Comparison of ENCODE assay signal across 26 cellular contexts in the genomic region with DNA sequence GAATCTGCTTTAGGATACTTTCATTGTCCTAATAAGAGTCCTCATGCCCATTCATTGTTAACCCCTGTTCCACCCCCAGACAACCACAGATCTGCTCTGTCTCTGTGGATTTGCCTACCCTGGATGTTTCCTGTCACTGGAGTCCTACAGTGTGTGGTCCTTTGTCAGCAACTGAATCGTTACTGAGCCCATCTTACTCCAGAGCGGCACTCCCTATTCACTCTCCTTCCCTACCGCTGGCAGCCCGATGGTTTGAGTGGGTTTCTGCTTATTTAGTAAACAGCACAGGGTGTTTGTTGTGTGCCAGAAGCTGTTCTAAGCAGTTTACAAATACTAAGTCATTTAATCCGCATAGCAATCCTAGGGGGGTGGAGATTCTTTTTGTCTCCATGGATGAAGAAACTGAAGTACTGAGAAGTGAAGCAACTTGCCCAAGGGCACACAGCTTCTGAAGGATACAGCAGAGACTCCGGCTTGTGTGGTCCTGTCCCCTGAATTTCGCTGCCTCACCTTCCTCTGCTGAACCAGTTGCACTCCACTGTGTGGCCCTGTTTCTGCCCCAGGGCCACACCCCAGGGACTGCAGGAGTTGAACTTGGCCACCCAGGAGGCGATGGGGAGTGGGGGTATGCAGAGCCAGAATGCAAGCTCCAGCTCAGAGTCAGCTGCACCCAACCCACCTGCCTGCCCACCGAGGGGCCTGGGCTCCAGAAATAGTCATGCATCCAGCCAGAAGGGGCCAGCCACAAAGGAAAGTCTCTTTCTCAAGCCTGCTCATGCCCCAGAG. TPM values are rescaled to one million over a fixed set of nuclear protein-coding genes. Genes with fewer than 3 reads are reported as not detected.
DNase-seq lines count a peak whose midpoint lies in the region; ATAC-seq, FAIRE-seq and TF ChIP-seq lines count a peak whose summit lies in the region.
"Had no signal": no experiment of that assay in that cellular context is flagged by ENCODE, and none has a peak within 500 bp of the region (broad histone marks: within the 10 kb centered on the region; RNA-seq: fewer than 3 reads in every experiment).

No MANE protein-coding gene starts in this region.

- intact Hi-C loops in natural killer cell (cut with micrococcal nuclease) = no loop called here
- intact Hi-C loops in kidney (cut with DNase I) = no loop called here
- intact Hi-C loops in gastrocnemius medialis (cut with DNase I; ENCODE audit: low total_unique reads) = no loop called here

- peaks cover 5 to 10% of the 10 kb centered on the region in 2 donors for H3K27me3 Mint-ChIP-seq in natural killer cell treated with Interleukin-12 subunit alpha and Interleukin-12 subunit beta and Interleukin-15 and Interleukin-18, amount 100 ng/mL, for 72 hours
- peaks cover 2 to 9% of the 10 kb centered on the region in 2 donors for H3K27me3 Mint-ChIP-seq in natural killer cell (ENCODE audit: low read depth in 2 of 2)
- H3K27me3 Mint-ChIP-seq in chondrocyte (ENCODE audit: low read depth) = peaks cover 24% of the 10 kb centered on the region

- no peak for TF ChIP-seq CTCF in natural killer cell (IDR thresholded peaks at IDR 0.05)
- no peak for TF ChIP-seq CTCF in chondrocyte (IDR thresholded peaks at IDR 0.05)
- no peak for TF ChIP-seq CTCF in kidney (IDR thresholded peaks at IDR 0.05; ENCODE audit: borderline replicate concordance, extremely low read depth, insufficient read depth)
- TF ChIP-seq CTCF in gastrocnemius medialis (IDR thresholded peaks at IDR 0.05 in 4 of 5, conservative IDR thresholded peaks at IDR 0.05 in 1 of 5) = no peak

- no peak for TF ChIP-seq POLR2A in gastrocnemius medialis (IDR thresholded peaks at IDR 0.05)

- H3K4me1 ChIP-seq in kidney (ENCODE audit: control insufficient read depth in 1 of 2, insufficient read depth in 1 of 2, low read depth in 1 of 2, low read length in 2 of 2) (no peaks in the 10 kb centered on the region), gastrocnemius medialis (no peaks in the 10 kb centered on the region)

- no peaks in the 10 kb centered on the region for H3K27me3 ChIP-seq in gastrocnemius medialis

- no peaks in the 10 kb centered on the region for H3K36me3 Mint-ChIP-seq in natural killer cell treated with Interleukin-12 subunit alpha and Interleukin-12 subunit beta and Interleukin-15 and Interleukin-18, amount 100 ng/mL, for 72 hours
- H3K36me3 Mint-ChIP-seq in natural killer cell (no peaks in the 10 kb centered on the region), chondrocyte (ENCODE audit: low read depth) (no peaks in the 10 kb centered on the region)
- H3K36me3 Mint-ChIP-seq: CD8-positive, alpha-beta T cell had no signal

- ATAC-seq in natural killer cell treated with Interleukin-12 subunit alpha and Interleukin-12 subunit beta and Interleukin-15 and Interleukin-18, amount 100 ng/mL, for 72 hours = no peak
- ATAC-seq in natural killer cell = no peak
- ATAC-seq in gastrocnemius medialis = no peak
- no peak for ATAC-seq in HG03571 (IDR thresholded peaks at IDR 0.05; ENCODE audit: unreplicated experiment)
- ATAC-seq: A549; CD8-positive, alpha-beta T cell had no signal

- in situ Hi-C loops in gastrocnemius medialis (cut with MboI; ENCODE audit: low sequenced_read_pairs in 4 of 4) = no loop called here

- H3K4me1 Mint-ChIP-seq in natural killer cell treated with Interleukin-12 subunit alpha and Interleukin-12 subunit beta and Interleukin-15 and Interleukin-18, amount 100 ng/mL, for 72 hours (ENCODE audit: low read depth in 2 of 2) = no peaks in the 10 kb centered on the region
- H3K4me1 Mint-ChIP-seq in natural killer cell = no peaks in the 10 kb centered on the region
- H3K4me1 Mint-ChIP-seq in chondrocyte (ENCODE audit: low read depth) = peaks cover 13% of the 10 kb centered on the region

- no peaks in the 10 kb centered on the region for H3K36me3 ChIP-seq in kidney (ENCODE audit: control insufficient read depth in 1 of 2, insufficient read depth in 2 of 2, low read length in 2 of 2)
- no peaks in the 10 kb centered on the region for H3K36me3 ChIP-seq in gastrocnemius medialis

- DNase-seq in natural killer cell treated with Interleukin-12 subunit alpha and Interleukin-12 subunit beta and Interleukin-15 and Interleukin-18, amount 100 ng/mL, for 72 hours (ENCODE audit: low spot score) = peak; percentile 37
- DNase-seq in natural killer cell (no peak), chondrocyte (ENCODE audit: low spot score) (peak; percentile 65), kidney (peak; percentile 39), gastrocnemius medialis (no peak), NCI-H226 (no peak)
- DNase-seq: Calu3; CD8-positive, alpha-beta T cell; DMS53; EL; H7; HFFc6; IMR-90; NCI-H1436; NCI-H1930; NCI-H345; NCI-H524 treated with DMSO at 0.1 percent for 48 hours; PC-9 had no signal

- H3K9me3 ChIP-seq in kidney (ENCODE audit: control insufficient read depth in 1 of 2, low read length in 2 of 2) (no peaks in the 10 kb centered on the region), gastrocnemius medialis (no peaks in the 10 kb centered on the region)
- H3K9me3 ChIP-seq: A549 had no signal

- H3K27ac ChIP-seq in kidney (ENCODE audit: low read depth in 2 of 2, low read length in 2 of 2) (no peak overlapping the region), gastrocnemius medialis (no peak overlapping the region)
- H3K27ac ChIP-seq: A549, HL-60, PC-9 had no signal

- no peak overlapping the region for H3K9ac ChIP-seq in kidney (ENCODE audit: low read length in 2 of 2)

- no peak overlapping the region for H3K27ac Mint-ChIP-seq in natural killer cell treated with Interleukin-12 subunit alpha and Interleukin-12 subunit beta and Interleukin-15 and Interleukin-18, amount 100 ng/mL, for 72 hours
- no peak overlapping the region for H3K27ac Mint-ChIP-seq in natural killer cell
- no peak overlapping the region for H3K27ac Mint-ChIP-seq in chondrocyte (ENCODE audit: unreplicated experiment)
- H3K27ac Mint-ChIP-seq: CD8-positive, alpha-beta T cell; HFFc6 had no signal

- FAIRE-seq in kidney (lab: Jason Lieb, UNC) = no peak
- FAIRE-seq: A549, GM12892, GM18507 had no signal

- H3K4me3 ChIP-seq in kidney (ENCODE audit: low read length in 2 of 2) (no peak overlapping the region), gastrocnemius medialis (no peak overlapping the region)
- H3K4me3 ChIP-seq: A549, PC-9 had no signal

- no peaks in the 10 kb centered on the region for H3K9me3 Mint-ChIP-seq in natural killer cell treated with Interleukin-12 subunit alpha and Interleukin-12 subunit beta and Interleukin-15 and Interleukin-18, amount 100 ng/mL, for 72 hours
- H3K9me3 Mint-ChIP-seq in natural killer cell (no peaks in the 10 kb centered on the region), chondrocyte (ENCODE audit: low read depth) (no peaks in the 10 kb centered on the region)
- H3K9me3 Mint-ChIP-seq: CD8-positive, alpha-beta T cell; HFFc6 had no signal

- H3K4me3 Mint-ChIP-seq in natural killer cell treated with Interleukin-12 subunit alpha and Interleukin-12 subunit beta and Interleukin-15 and Interleukin-18, amount 100 ng/mL, for 72 hours = no peak overlapping the region
- H3K4me3 Mint-ChIP-seq in natural killer cell (no peak overlapping the region), chondrocyte (ENCODE audit: unreplicated experiment) (no peak overlapping the region)
- H3K4me3 Mint-ChIP-seq: CD8-positive, alpha-beta T cell; HFFc6 had no signal

RNA-seq across cellular contexts. Expression of a gene that starts 56.5 kb away (rescaled TPM):
- not detected for total RNA-seq in natural killer cell treated with Interleukin-12 subunit alpha and Interleukin-12 subunit beta and Interleukin-15 and Interleukin-18, amount 100 ng/mL, for 72 hours
- total RNA-seq in natural killer cell (not detected), chondrocyte (0.87 to 2.3 TPM (median 2.0 TPM) in 3 replicates), kidney (2.1 TPM), gastrocnemius medialis (under 1 TPM; 0.23 to 0.36 (median 0.31) TPM)
- not detected for polyA plus RNA-seq in kidney (ENCODE audit: insufficient read depth, low read depth, low replicate concordance)
- total RNA-seq: Calu3; CD8-positive, alpha-beta T cell; HFFc6; HT1080; IMR-90; M059J; PC-9 had no signal
- polyA plus RNA-seq: A549, BJ had no signal

Comparison
In these comparisons a context has a peak if more than half of its experiments do, and no peak if none do; other contexts are left out.
1. DNase-seq: peak in natural killer cell treated with Interleukin-12 subunit alpha and Interleukin-12 subunit beta and Interleukin-15 and Interleukin-18, amount 100 ng/mL, for 72 hours (single experiment), chondrocyte (single experiment) and kidney (single experiment); none in natural killer cell (single experiment), gastrocnemius medialis (0 of 2) and NCI-H226 (single experiment).